In the genomic region with DNA sequence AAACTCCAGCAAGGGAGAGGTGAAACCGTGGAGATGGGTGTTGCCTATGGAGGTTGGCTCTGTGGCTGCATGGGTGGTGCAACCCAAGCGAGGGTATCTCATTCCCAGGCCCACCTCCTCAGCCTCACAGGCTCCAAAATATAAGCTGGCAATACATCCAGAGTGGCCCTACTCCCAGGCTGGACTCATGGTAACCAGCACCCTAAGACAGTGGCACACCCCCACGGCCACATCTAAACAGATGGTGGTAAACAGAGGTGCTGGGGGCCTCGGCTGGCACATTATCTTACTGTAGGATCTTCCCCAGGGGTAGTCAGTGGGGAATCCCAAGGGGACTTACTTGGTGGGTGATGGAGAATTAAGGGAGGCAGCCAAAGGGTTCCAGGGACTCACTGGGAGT, we compare ENCODE assay signal across 16 cellular contexts. TPM values are rescaled to one million over a fixed set of nuclear protein-coding genes. Genes with fewer than 3 reads are reported as not detected.
DNase-seq lines count a peak whose midpoint lies in the region; ATAC-seq lines count a peak whose summit lies in the region.
"Had no signal": no experiment of that assay in that cellular context is flagged by ENCODE, and none has a peak within 500 bp of the region (broad histone marks: within the 10 kb centered on the region; RNA-seq: fewer than 3 reads in every experiment).

No MANE protein-coding gene starts in this region.

- H3K4me1 Mint-ChIP-seq in activated naive CD4-positive, alpha-beta T cell treated with anti-CD3 and anti-CD28 coated beads for 36 hours (ENCODE audit: low read depth) = peaks cover 88% of the 10 kb centered on the region
- peaks cover 63% of the 10 kb centered on the region for H3K4me1 Mint-ChIP-seq in activated CD8-positive, alpha-beta T cell treated with anti-CD3 and anti-CD28 coated beads, Interleukin-2, amount 10 ng/mL, durations not matched to agents 7 days and 5 days (ENCODE audit: low read depth)
- peaks cover 86% of the 10 kb centered on the region for H3K4me1 Mint-ChIP-seq in stimulated activated naive CD8-positive, alpha-beta T cell treated with anti-CD3 and anti-CD28 coated beads, Interleukin-15, Interleukin-2, amounts not matched to agents 100 ng/mL and 50 ng/mL, for 24 hours (ENCODE audit: low read depth)

- H3K9me3 Mint-ChIP-seq in activated naive CD4-positive, alpha-beta T cell treated with anti-CD3 and anti-CD28 coated beads for 36 hours = no peaks in the 10 kb centered on the region
- H3K9me3 Mint-ChIP-seq in activated CD8-positive, alpha-beta T cell treated with anti-CD3 and anti-CD28 coated beads, Interleukin-2, amount 10 ng/mL, durations not matched to agents 7 days and 5 days (ENCODE audit: insufficient read depth) = no peaks in the 10 kb centered on the region
- H3K9me3 Mint-ChIP-seq in stimulated activated naive CD8-positive, alpha-beta T cell treated with anti-CD3 and anti-CD28 coated beads, Interleukin-15, Interleukin-2, amounts not matched to agents 100 ng/mL and 50 ng/mL, for 24 hours = no peaks in the 10 kb centered on the region

- H3K27ac Mint-ChIP-seq in activated naive CD4-positive, alpha-beta T cell treated with anti-CD3 and anti-CD28 coated beads for 36 hours = peak overlapping the region; percentile 100
- peak overlapping the region; percentile 25 for H3K27ac Mint-ChIP-seq in activated CD8-positive, alpha-beta T cell treated with anti-CD3 and anti-CD28 coated beads, Interleukin-2, amount 10 ng/mL, durations not matched to agents 7 days and 5 days
- H3K27ac Mint-ChIP-seq in stimulated activated naive CD8-positive, alpha-beta T cell treated with anti-CD3 and anti-CD28 coated beads, Interleukin-15, Interleukin-2, amounts not matched to agents 100 ng/mL and 50 ng/mL, for 24 hours = peak overlapping the region; percentile 97

- H3K27me3 Mint-ChIP-seq in activated naive CD4-positive, alpha-beta T cell treated with anti-CD3 and anti-CD28 coated beads for 36 hours (ENCODE audit: low read depth) = no peaks in the 10 kb centered on the region
- H3K27me3 Mint-ChIP-seq in activated CD8-positive, alpha-beta T cell treated with anti-CD3 and anti-CD28 coated beads, Interleukin-2, amount 10 ng/mL, durations not matched to agents 7 days and 5 days (ENCODE audit: low read depth) = no peaks in the 10 kb centered on the region
- no peaks in the 10 kb centered on the region for H3K27me3 Mint-ChIP-seq in stimulated activated naive CD8-positive, alpha-beta T cell treated with anti-CD3 and anti-CD28 coated beads, Interleukin-15, Interleukin-2, amounts not matched to agents 100 ng/mL and 50 ng/mL, for 24 hours

- DNase-seq in activated naive CD4-positive, alpha-beta T cell treated with anti-CD3 and anti-CD28 coated beads for 36 hours = peak; percentile 32
- DNase-seq in activated naive CD4-positive, alpha-beta T cell treated with anti-CD3 and anti-CD28 coated beads, Interleukin-2, amount 50 U/mL, for 16 hours = no peak
- DNase-seq in activated CD8-positive, alpha-beta T cell treated with anti-CD3 and anti-CD28 coated beads, Interleukin-2, amount 10 ng/mL, durations not matched to agents 7 days and 5 days = no peak
- DNase-seq in left lobe of liver (ENCODE audit: low spot score) (peak; percentile 33), MV-4-11 (lab: John Stamatoyannopoulos, UW) (no peak)
- DNase-seq: Caco-2, NCI-H1436 treated with DMSO at 0.1 percent for 48 hours, NCI-H2171 treated with DMSO at 0.1 percent for 48 hours, NCI-H69, occipital lobe, spleen, testis had no signal

- intact Hi-C loops in activated naive CD4-positive, alpha-beta T cell treated with anti-CD3 and anti-CD28 coated beads for 36 hours (cut with micrococcal nuclease) = no loop called here

- no peak for ATAC-seq in activated CD8-positive, alpha-beta T cell treated with anti-CD3 and anti-CD28 coated beads, Interleukin-2, amount 10 ng/mL, durations not matched to agents 7 days and 5 days
- ATAC-seq in left lobe of liver = no peak
- no peak for ATAC-seq in GM21528 (IDR thresholded peaks at IDR 0.05; ENCODE audit: low FRiP score, unreplicated experiment)
- ATAC-seq in HG03439 (IDR thresholded peaks at IDR 0.05; ENCODE audit: unreplicated experiment) = no peak
- ATAC-seq: Right ventricle myocardium inferior had no signal

- POLR2A ChIA-PET in activated CD8-positive, alpha-beta T cell treated with anti-CD3 and anti-CD28 coated beads, Interleukin-2, amount 10 ng/mL, durations not matched to agents 7 days and 5 days (lab: Charles Lee) = no interaction called here

- H3K4me3 Mint-ChIP-seq in activated naive CD4-positive, alpha-beta T cell treated with anti-CD3 and anti-CD28 coated beads for 36 hours = peak overlapping the region; percentile 78
- H3K4me3 Mint-ChIP-seq in activated CD8-positive, alpha-beta T cell treated with anti-CD3 and anti-CD28 coated beads, Interleukin-2, amount 10 ng/mL, durations not matched to agents 7 days and 5 days = no peak overlapping the region
- H3K4me3 Mint-ChIP-seq in stimulated activated naive CD8-positive, alpha-beta T cell treated with anti-CD3 and anti-CD28 coated beads, Interleukin-15, Interleukin-2, amounts not matched to agents 100 ng/mL and 50 ng/mL, for 24 hours = peak overlapping the region; percentile 56

- peaks cover 17% of the 10 kb centered on the region for H3K36me3 Mint-ChIP-seq in activated naive CD4-positive, alpha-beta T cell treated with anti-CD3 and anti-CD28 coated beads for 36 hours (ENCODE audit: low read depth)
- H3K36me3 Mint-ChIP-seq in activated CD8-positive, alpha-beta T cell treated with anti-CD3 and anti-CD28 coated beads, Interleukin-2, amount 10 ng/mL, durations not matched to agents 7 days and 5 days (ENCODE audit: low read depth) = peaks cover 18% of the 10 kb centered on the region
- peaks cover 4% of the 10 kb centered on the region for H3K36me3 Mint-ChIP-seq in stimulated activated naive CD8-positive, alpha-beta T cell treated with anti-CD3 and anti-CD28 coated beads, Interleukin-15, Interleukin-2, amounts not matched to agents 100 ng/mL and 50 ng/mL, for 24 hours (ENCODE audit: low read depth)

- CTCF ChIA-PET in activated naive CD4-positive, alpha-beta T cell treated with anti-CD3 and anti-CD28 coated beads for 36 hours (lab: Charles Lee) = interaction anchor here (1.0 kb wide), 1 partner anchor 16 kb away, joined by 3 read pairs; no protein-coding TSS in a partner anchor
- CTCF ChIA-PET in activated CD8-positive, alpha-beta T cell treated with anti-CD3 and anti-CD28 coated beads, Interleukin-2, amount 10 ng/mL, durations not matched to agents 7 days and 5 days (lab: Charles Lee) = no interaction called here

RNA-seq across cellular contexts. Expression of gene CCND3, which starts 33.7 kb away (rescaled TPM):
- total RNA-seq in activated naive CD4-positive, alpha-beta T cell treated with anti-CD3 and anti-CD28 coated beads for 36 hours = 1,000 to 10,000 TPM; 1,152 to 1,165 TPM
- total RNA-seq in activated CD8-positive, alpha-beta T cell treated with anti-CD3 and anti-CD28 coated beads, Interleukin-2, amount 10 ng/mL, durations not matched to agents 7 days and 5 days = 100 to 1,000 TPM; 441 to 462 TPM
- total RNA-seq in left lobe of liver = 14.7 TPM

RNA-seq across cellular contexts. Expression of gene BYSL, which starts 54.0 kb away (rescaled TPM):
- 10 to 100 TPM; 49.8 TPM for total RNA-seq in activated naive CD4-positive, alpha-beta T cell treated with anti-CD3 and anti-CD28 coated beads for 36 hours
- total RNA-seq in activated CD8-positive, alpha-beta T cell treated with anti-CD3 and anti-CD28 coated beads, Interleukin-2, amount 10 ng/mL, durations not matched to agents 7 days and 5 days = 10 to 100 TPM; 39.4 to 43.1 TPM
- total RNA-seq in left lobe of liver = 5.3 TPM

RNA-seq across cellular contexts. Expression of gene MED20, which starts 54.3 kb away (rescaled TPM):
- total RNA-seq in activated naive CD4-positive, alpha-beta T cell treated with anti-CD3 and anti-CD28 coated beads for 36 hours = 10 to 100 TPM; 24.0 to 27.4 TPM
- total RNA-seq in activated CD8-positive, alpha-beta T cell treated with anti-CD3 and anti-CD28 coated beads, Interleukin-2, amount 10 ng/mL, durations not matched to agents 7 days and 5 days = 10 to 100 TPM; 20.6 to 22.3 TPM
- 9.4 TPM for total RNA-seq in left lobe of liver

Comparison
In these comparisons a context has a peak if more than half of its experiments do, and no peak if none do; other contexts are left out.
1. DNase-seq: peak in activated naive CD4-positive, alpha-beta T cell treated with anti-CD3 and anti-CD28 coated beads for 36 hours (single experiment) and left lobe of liver (single experiment); none in activated naive CD4-positive, alpha-beta T cell treated with anti-CD3 and anti-CD28 coated beads, Interleukin-2, amount 50 U/mL, for 16 hours (single experiment), activated CD8-positive, alpha-beta T cell treated with anti-CD3 and anti-CD28 coated beads, Interleukin-2, amount 10 ng/mL, durations not matched to agents 7 days and 5 days (single experiment) and MV-4-11 (single experiment).
2. H3K27ac Mint-ChIP-seq: peak in every context shown above with its lines; median percentile 100 in activated naive CD4-positive, alpha-beta T cell treated with anti-CD3 and anti-CD28 coated beads for 36 hours; 97 in stimulated activated naive CD8-positive, alpha-beta T cell treated with anti-CD3 and anti-CD28 coated beads, Interleukin-15, Interleukin-2, amounts not matched to agents 100 ng/mL and 50 ng/mL, for 24 hours; 25 in activated CD8-positive, alpha-beta T cell treated with anti-CD3 and anti-CD28 coated beads, Interleukin-2, amount 10 ng/mL, durations not matched to agents 7 days and 5 days.
3. RNA of gene CCND3, which starts 33.7 kb away (total RNA-seq): 1,152 to 1,165 TPM in activated naive CD4-positive, alpha-beta T cell treated with anti-CD3 and anti-CD28 coated beads for 36 hours and 441 to 462 TPM in activated CD8-positive, alpha-beta T cell treated with anti-CD3 and anti-CD28 coated beads, Interleukin-2, amount 10 ng/mL, durations not matched to agents 7 days and 5 days; 14.7 TPM in left lobe of liver (single experiment); every median in the first group is over 10 times any median in the second.